ENCODE assay signal across 13 cellular contexts in the genomic region with DNA sequence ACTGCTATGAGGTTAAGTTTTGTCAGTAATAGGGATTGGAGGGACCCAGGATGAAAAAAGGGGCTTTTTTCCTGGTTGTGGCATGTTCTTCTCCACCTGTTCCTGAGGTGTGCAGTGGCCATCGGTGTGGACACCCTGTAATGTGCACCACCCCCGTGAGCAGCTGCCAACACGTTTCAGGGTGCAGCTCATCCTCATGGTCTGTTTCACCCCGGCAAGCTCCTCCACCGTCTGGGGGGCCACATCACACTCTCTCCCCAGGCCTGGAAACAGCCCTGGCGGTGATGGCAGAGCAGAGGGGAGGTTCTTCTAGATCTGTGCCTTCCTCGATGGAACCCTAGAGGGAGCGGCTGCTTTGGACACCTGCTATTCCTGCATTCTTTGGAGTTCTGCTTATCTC.
DNase-seq lines count a peak whose midpoint lies in the region; ATAC-seq, FAIRE-seq and TF ChIP-seq lines count a peak whose summit lies in the region.
"Had no signal": no experiment of that assay in that cellular context is flagged by ENCODE, and none has a peak within 500 bp of the region (broad histone marks: within the 10 kb centered on the region; RNA-seq: fewer than 3 reads in every experiment).

No MANE protein-coding gene starts in this region.

- H3K4me3 ChIP-seq in esophagus muscularis mucosa (no peak overlapping the region), spleen (no peak overlapping the region), body of pancreas (no peak overlapping the region), uterus (no peak overlapping the region)

- no peak overlapping the region for H3K27ac ChIP-seq in esophagus muscularis mucosa (replicated peaks in 1 of 4)
- H3K27ac ChIP-seq in spleen = no peak overlapping the region
- H3K27ac ChIP-seq in body of pancreas = no peak overlapping the region
- no peak overlapping the region for H3K27ac ChIP-seq in uterus
- H3K27ac ChIP-seq: HL-60 had no signal

- H3K4me1 ChIP-seq in esophagus muscularis mucosa (no peaks in the 10 kb centered on the region), spleen (no peaks in the 10 kb centered on the region), body of pancreas (no peaks in the 10 kb centered on the region), uterus (no peaks in the 10 kb centered on the region)

- H3K27me3 ChIP-seq in esophagus muscularis mucosa = peaks cover 0 to 17% (median 0%) of the 10 kb centered on the region in 4 donors
- H3K27me3 ChIP-seq in spleen (replicated peaks in 1 of 7) = peaks cover 0 to 16% (median 0%) of the 10 kb centered on the region in 7 donors
- no peaks in the 10 kb centered on the region for H3K27me3 ChIP-seq in body of pancreas
- H3K27me3 ChIP-seq in uterus = no peaks in the 10 kb centered on the region

- peaks cover 0 to 1% (median 0%) of the 10 kb centered on the region in 4 donors for H3K9me3 ChIP-seq in esophagus muscularis mucosa
- no peaks in the 10 kb centered on the region for H3K9me3 ChIP-seq in spleen
- H3K9me3 ChIP-seq in body of pancreas = no peaks in the 10 kb centered on the region
- no peaks in the 10 kb centered on the region for H3K9me3 ChIP-seq in uterus

- intact Hi-C loops in cardiac septum (cut with DNase I) = no loop called here
- intact Hi-C loops in Right ventricle myocardium superior (cut with DNase I) = no loop called here
- intact Hi-C loops in esophagus muscularis mucosa (cut with DNase I) = no loop called here
- intact Hi-C loops in spleen (cut with DNase I; ENCODE audit: low total_unique reads) = no loop called here
- intact Hi-C loops in body of pancreas (cut with DNase I) = no loop called here
- intact Hi-C loops in uterus (cut with DNase I; ENCODE audit: low total_unique reads) = no loop called here

- H3K36me3 ChIP-seq in esophagus muscularis mucosa (no peaks in the 10 kb centered on the region), spleen (no peaks in the 10 kb centered on the region), body of pancreas (replicated peaks in 1 of 2; ENCODE audit: insufficient read depth in 1 of 2, low read depth in 2 of 2) (no peaks in the 10 kb centered on the region), uterus (no peaks in the 10 kb centered on the region)

- TF ChIP-seq CTCF in esophagus muscularis mucosa (IDR thresholded peaks at IDR 0.05) = no peak
- TF ChIP-seq CTCF in spleen (IDR thresholded peaks at IDR 0.05 in 8 of 11, conservative IDR thresholded peaks at IDR 0.05 in 3 of 11) = no peak
- TF ChIP-seq CTCF in body of pancreas (IDR thresholded peaks at IDR 0.05) = no peak
- TF ChIP-seq CTCF in uterus (IDR thresholded peaks at IDR 0.05) = no peak
- TF ChIP-seq CTCF in D721Med (IDR thresholded peaks at IDR 0.05; ENCODE audit: insufficient read depth, missing control alignments) = no peak

- TF ChIP-seq POLR2A in esophagus muscularis mucosa (IDR thresholded peaks at IDR 0.05; ENCODE audit: low read depth) (no peak), spleen (IDR thresholded peaks at IDR 0.05) (no peak), body of pancreas (IDR thresholded peaks at IDR 0.05) (no peak), uterus (IDR thresholded peaks at IDR 0.05) (no peak)

- no peak for ATAC-seq in Right ventricle myocardium superior (ENCODE audit: poor library complexity)
- ATAC-seq in body of pancreas = no peak
- ATAC-seq: CD8-positive, alpha-beta T cell had no signal

- no peak for TF ChIP-seq EP300 in esophagus muscularis mucosa (IDR thresholded peaks at IDR 0.05)

- WGBS in esophagus muscularis mucosa = 92% methylated on average over 8 of the region's 8 CpGs
- 83 to 94% (median 90%) methylated on average over 8 of the region's 8 CpGs for WGBS in spleen, 5 donors
- 81 to 84% methylated on average over 8 of the region's 8 CpGs for WGBS in body of pancreas, 2 donors

- no peak for FAIRE-seq in D721Med (lab: Jason Lieb, UNC)
- FAIRE-seq: A204.1 had no signal

- peak; percentile 68 for DNase-seq in cardiac septum (ENCODE audit: low spot score)
- DNase-seq in Right ventricle myocardium superior = no peak
- DNase-seq in esophagus muscularis mucosa (ENCODE audit: extremely low spot score) = peak; percentile 81
- peak; percentile 27 for DNase-seq in spleen
- no peak for DNase-seq in body of pancreas
- no peak for DNase-seq in uterus
- no peak for DNase-seq in D721Med (ENCODE audit: insufficient read length, low spot score)
- DNase-seq: COR-L47, HCEC 1CT, HFFc6 had no signal

Comparison
In these comparisons a context has a peak if more than half of its experiments do, and no peak if none do; other contexts are left out.
1. DNase-seq: peak in cardiac septum (single experiment), esophagus muscularis mucosa (single experiment) and spleen (single experiment); none in Right ventricle myocardium superior (single experiment), body of pancreas (0 of 4), uterus (0 of 2) and D721Med (single experiment).